ENCODE assay signal across 9 cellular contexts in the genomic region with DNA sequence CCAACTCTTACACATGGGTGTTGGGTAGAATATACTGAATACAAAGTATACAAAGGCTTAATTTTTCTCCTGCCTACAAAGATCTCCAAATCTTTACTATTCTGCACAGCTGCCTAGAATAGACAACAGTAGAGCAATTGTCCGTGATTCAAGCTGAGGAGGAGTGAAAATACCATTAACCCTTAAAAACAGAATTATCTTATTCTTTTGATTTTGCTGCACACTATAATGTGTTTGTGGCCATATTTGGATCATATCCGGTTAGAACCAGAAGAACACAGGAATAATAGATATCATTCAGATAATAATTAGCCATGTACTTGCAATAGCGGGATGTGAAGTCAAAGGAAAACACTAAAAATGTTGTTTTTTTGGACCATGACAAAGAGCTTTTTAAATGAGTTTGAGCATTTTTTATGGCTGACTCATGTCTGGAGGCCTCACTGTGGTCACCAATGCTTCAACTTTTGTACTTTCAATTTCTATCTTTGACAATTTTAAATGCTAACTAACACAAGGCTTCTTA.
DNase-seq lines count a peak whose midpoint lies in the region; FAIRE-seq and TF ChIP-seq lines count a peak whose summit lies in the region.
"Had no signal": no experiment of that assay in that cellular context is flagged by ENCODE, and none has a peak within 500 bp of the region (broad histone marks: within the 10 kb centered on the region; RNA-seq: fewer than 3 reads in every experiment).

No MANE protein-coding gene starts in this region.

- TF ChIP-seq POLR2A in H54 (IDR thresholded peaks at IDR 0.05; ENCODE audit: low read depth, low read length) = no peak

- no peak overlapping the region for H3K4me3 Mint-ChIP-seq in activated naive CD4-positive, alpha-beta T cell treated with anti-CD3 and anti-CD28 coated beads for 36 hours

- peaks cover 12% of the 10 kb centered on the region for H3K27me3 Mint-ChIP-seq in activated naive CD4-positive, alpha-beta T cell treated with anti-CD3 and anti-CD28 coated beads for 36 hours (ENCODE audit: low read depth)

- intact Hi-C loops in activated naive CD4-positive, alpha-beta T cell treated with anti-CD3 and anti-CD28 coated beads for 36 hours (cut with micrococcal nuclease) = no loop called here

- H3K36me3 Mint-ChIP-seq in activated naive CD4-positive, alpha-beta T cell treated with anti-CD3 and anti-CD28 coated beads for 36 hours (ENCODE audit: low read depth) = no peaks in the 10 kb centered on the region

- peak; percentile 65 for FAIRE-seq in H54 (lab: Jason Lieb, UNC)
- FAIRE-seq: bronchial epithelial cell had no signal

- no peak overlapping the region for H3K27ac Mint-ChIP-seq in activated naive CD4-positive, alpha-beta T cell treated with anti-CD3 and anti-CD28 coated beads for 36 hours

- H3K4me1 Mint-ChIP-seq in activated naive CD4-positive, alpha-beta T cell treated with anti-CD3 and anti-CD28 coated beads for 36 hours (ENCODE audit: low read depth) = no peaks in the 10 kb centered on the region

- DNase-seq in GM04504 (ENCODE audit: low read depth) (peak; percentile 50), H54 (ENCODE audit: insufficient read length, low spot score) (no peak), MV-4-11 (lab: John Stamatoyannopoulos, UW) (peak; percentile 76), glomerular visceral epithelial cell (ENCODE audit: extremely low spot score) (peak; percentile 83), NCI-H2171 (lab: John Stamatoyannopoulos, UW) (no peak), NCI-H2196 (lab: John Stamatoyannopoulos, UW; ENCODE audit: unreplicated experiment) (no peak), activated gamma-delta T cell (lab: John Stamatoyannopoulos, UW) (no peak)
- DNase-seq in activated naive CD4-positive, alpha-beta T cell treated with anti-CD3 and anti-CD28 coated beads for 36 hours = no peak

- CTCF ChIA-PET in activated naive CD4-positive, alpha-beta T cell treated with anti-CD3 and anti-CD28 coated beads for 36 hours (lab: Charles Lee) = no interaction called here

- H3K9me3 Mint-ChIP-seq in activated naive CD4-positive, alpha-beta T cell treated with anti-CD3 and anti-CD28 coated beads for 36 hours = no peaks in the 10 kb centered on the region

Comparison
In these comparisons a context has a peak if more than half of its experiments do, and no peak if none do; other contexts are left out.
1. DNase-seq: peak in GM04504 (single experiment), MV-4-11 (single experiment) and glomerular visceral epithelial cell (single experiment); none in H54 (single experiment), NCI-H2171 (single experiment), NCI-H2196 (single experiment), activated naive CD4-positive, alpha-beta T cell treated with anti-CD3 and anti-CD28 coated beads for 36 hours (single experiment) and activated gamma-delta T cell (single experiment).